In the genomic region with DNA sequence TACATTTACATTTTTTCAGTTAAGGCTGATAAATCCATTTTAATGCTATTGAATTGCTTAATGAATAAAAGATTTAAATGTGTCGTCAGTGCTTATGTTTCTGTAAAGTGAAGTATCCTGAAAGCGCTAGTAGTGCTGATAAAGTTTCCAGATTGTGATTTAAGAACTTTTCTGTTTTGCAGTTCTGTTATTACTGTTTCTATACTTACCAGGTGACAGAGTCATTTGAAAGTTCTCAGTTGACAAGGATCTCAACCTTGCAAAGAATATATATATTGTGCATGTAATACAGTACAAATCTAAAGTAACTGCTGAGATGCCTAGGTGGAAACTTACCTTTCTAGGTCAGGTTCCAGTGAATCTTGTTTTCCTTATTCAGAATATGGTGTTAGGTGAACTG, we compare ENCODE assay signal across 15 cellular contexts.
DNase-seq lines count a peak whose midpoint lies in the region; ATAC-seq and TF ChIP-seq lines count a peak whose summit lies in the region.
"Had no signal": no experiment of that assay in that cellular context is flagged by ENCODE, and none has a peak within 500 bp of the region (broad histone marks: within the 10 kb centered on the region; RNA-seq: fewer than 3 reads in every experiment).

No MANE protein-coding gene starts in this region.

- H3K4me3 ChIP-seq in MM.1S (ENCODE audit: low read length) = no peak overlapping the region
- H3K4me3 ChIP-seq: prostate gland, stomach had no signal

- no peaks in the 10 kb centered on the region for H3K36me3 ChIP-seq in MM.1S (replicated peaks; ENCODE audit: insufficient read depth, low read length)
- H3K36me3 ChIP-seq: prostate gland, stomach had no signal

- no peak overlapping the region for H3K4me2 ChIP-seq in MM.1S (ENCODE audit: low read depth, low read length)

- DNase-seq in GM10248 (ENCODE audit: extremely low spot score) (peak; percentile 28), T-helper 17 cell (no peak), hippocampal formation (lab: John Stamatoyannopoulos, UW) (no peak), SHP77 (lab: John Stamatoyannopoulos, UW) (no peak), MM.1S (no peak)
- DNase-seq: activated CD4-positive, alpha-beta T cell treated with anti-CD3 and anti-CD28 coated beads for 1 hour; activated effector memory CD4-positive, alpha-beta T cell treated with Interleukin-2 at 50 U/mL for 16 hours; effector memory CD8-positive, alpha-beta T cell; islet precursor cell; Kasumi-1; stomach had no signal

- H3K27ac Mint-ChIP-seq in T-helper 17 cell = peak overlapping the region; percentile 62

- TF ChIP-seq CTCF in GM10248 (IDR thresholded peaks at IDR 0.05; ENCODE audit: control extremely low read depth, extremely low read depth, low read depth, missing control alignments) (no peak), MM.1S (IDR thresholded peaks at IDR 0.05; ENCODE audit: low read length) (no peak)

- H3K27ac ChIP-seq in MM.1S (ENCODE audit: low read length) = no peak overlapping the region
- H3K27ac ChIP-seq: prostate gland had no signal

- H3K9me3 ChIP-seq in T-helper 17 cell (ENCODE audit: control insufficient read depth, low read length, poor library complexity, severe bottlenecking) (no peaks in the 10 kb centered on the region), MM.1S (replicated peaks; ENCODE audit: insufficient read depth, low read length) (no peaks in the 10 kb centered on the region)
- H3K9me3 ChIP-seq: prostate gland, stomach had no signal

- peaks cover 60% of the 10 kb centered on the region for H3K4me1 Mint-ChIP-seq in T-helper 17 cell

- no peaks in the 10 kb centered on the region for H3K36me3 Mint-ChIP-seq in T-helper 17 cell (ENCODE audit: low read depth)

- no peak overlapping the region for H3K4me3 Mint-ChIP-seq in T-helper 17 cell
- H3K4me3 Mint-ChIP-seq: effector memory CD8-positive, alpha-beta T cell had no signal

- CTCF ChIA-PET in GM10248 (lab: Yijun Ruan, JAX) = no interaction called here

- no peak overlapping the region for H3K9ac ChIP-seq in MM.1S (ENCODE audit: low read length)

- H3K4me1 ChIP-seq in MM.1S (ENCODE audit: low read length) = no peaks in the 10 kb centered on the region

- no peaks in the 10 kb centered on the region for H3K27me3 Mint-ChIP-seq in T-helper 17 cell
- H3K27me3 Mint-ChIP-seq: effector memory CD8-positive, alpha-beta T cell had no signal

- H3K27me3 ChIP-seq in MM.1S (replicated peaks; ENCODE audit: insufficient read depth, low read length) = no peaks in the 10 kb centered on the region
- H3K27me3 ChIP-seq: stomach had no signal

- H3K79me2 ChIP-seq in MM.1S (ENCODE audit: low read length) = peaks cover 88% of the 10 kb centered on the region

- no peak overlapping the region for H2AFZ ChIP-seq in MM.1S (ENCODE audit: low read length)

- H3K9me2 ChIP-seq in MM.1S (replicated peaks; ENCODE audit: insufficient read depth, low read length) = no peaks in the 10 kb centered on the region

- POLR2A ChIA-PET in GM10248 (lab: Yijun Ruan, JAX) = no interaction called here

- no peaks in the 10 kb centered on the region for H4K20me1 ChIP-seq in MM.1S (ENCODE audit: insufficient read depth, low read length)

- no peaks in the 10 kb centered on the region for H3F3A ChIP-seq in MM.1S (ENCODE audit: insufficient read depth, low read length)

- ATAC-seq in GM21367 (IDR thresholded peaks at IDR 0.05; ENCODE audit: unreplicated experiment) (peak; percentile 43), HG03039 (IDR thresholded peaks at IDR 0.05; ENCODE audit: unreplicated experiment) (peak; percentile 55), T-helper 17 cell (no peak), HG03457 (IDR thresholded peaks at IDR 0.05; ENCODE audit: unreplicated experiment) (no peak)
- ATAC-seq: effector memory CD8-positive, alpha-beta T cell had no signal

Comparison
In these comparisons a context has a peak if more than half of its experiments do, and no peak if none do; other contexts are left out.
1. ATAC-seq: peak in GM21367 (single experiment) and HG03039 (single experiment); none in T-helper 17 cell (single experiment) and HG03457 (single experiment).